1 cellular context compared by ENCODE assay signal in the genomic region with DNA sequence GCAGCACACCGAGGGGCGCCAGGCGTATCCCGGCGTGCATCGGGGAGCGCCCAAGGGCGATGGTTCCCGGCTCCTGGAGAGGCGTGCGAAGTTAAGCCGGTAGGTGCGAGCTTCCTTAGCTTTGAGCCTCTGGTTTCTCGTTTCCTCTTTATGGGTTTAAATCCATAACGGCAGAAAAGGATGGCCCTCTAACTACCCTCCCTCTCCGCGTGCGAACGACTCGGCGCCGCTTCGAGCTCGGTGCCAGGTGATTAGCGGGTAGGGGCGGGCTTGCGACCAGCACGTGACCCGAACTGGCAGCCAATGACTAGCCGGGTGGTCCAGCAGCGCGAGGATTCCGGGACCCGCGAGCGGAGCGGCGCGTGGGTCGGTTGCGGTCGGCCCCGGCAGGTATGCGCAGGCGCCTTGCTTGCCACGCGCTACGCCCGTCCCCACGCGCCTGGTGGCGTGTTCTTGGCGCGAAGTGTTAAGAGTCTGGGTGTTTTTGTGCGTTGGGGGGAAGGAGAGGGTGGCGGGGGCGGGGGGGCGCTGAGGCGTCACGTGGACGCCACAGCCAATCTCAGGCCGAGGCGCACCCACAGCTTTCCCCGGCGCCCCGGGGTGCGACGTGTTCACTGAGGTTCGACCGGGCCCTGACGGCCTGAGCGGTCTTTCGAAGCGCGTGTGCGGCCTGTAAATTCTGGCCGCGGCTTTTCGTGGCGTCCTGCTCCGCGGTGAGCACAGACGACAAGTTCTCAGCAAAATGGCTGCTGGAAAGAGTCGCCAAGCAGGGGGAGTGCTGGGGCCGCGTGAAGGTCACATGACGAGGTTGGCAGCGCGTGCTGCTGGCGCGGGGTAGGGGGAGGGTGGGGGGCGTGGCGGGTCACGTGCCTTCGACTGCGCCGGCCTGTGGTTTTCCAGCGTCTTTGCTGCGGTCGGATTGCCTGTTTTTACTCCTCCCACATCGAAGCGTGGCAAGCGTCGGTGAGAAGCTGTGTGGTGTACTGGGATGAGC.
TF ChIP-seq lines count a peak whose summit lies in the region.

No MANE protein-coding gene starts in this region.

TF ChIP-seq in HEK293, 187 proteins besides CTCF, POLR2A, EP300 and RAD21 (continued from another document):
- TF ChIP-seq, protein P1, sequence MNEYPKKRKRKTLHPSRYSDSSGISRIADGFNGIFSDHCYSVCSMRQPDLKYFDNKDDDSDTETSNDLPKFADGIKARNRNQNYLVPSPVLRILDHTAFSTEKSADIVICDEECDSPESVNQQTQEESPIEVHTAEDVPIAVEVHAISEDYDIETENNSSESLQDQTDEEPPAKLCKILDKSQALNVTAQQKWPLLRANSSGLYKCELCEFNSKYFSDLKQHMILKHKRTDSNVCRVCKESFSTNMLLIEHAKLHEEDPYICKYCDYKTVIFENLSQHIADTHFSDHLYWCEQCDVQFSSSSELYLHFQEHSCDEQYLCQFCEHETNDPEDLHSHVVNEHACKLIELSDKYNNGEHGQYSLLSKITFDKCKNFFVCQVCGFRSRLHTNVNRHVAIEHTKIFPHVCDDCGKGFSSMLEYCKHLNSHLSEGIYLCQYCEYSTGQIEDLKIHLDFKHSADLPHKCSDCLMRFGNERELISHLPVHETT (tag by site-specific recombination; IDR thresholded peaks at IDR 0.05) = peak; percentile 49; the same call in 1 of the 2 replicates
- TF ChIP-seq ZNF280C (tag by site-specific recombination; IDR thresholded peaks at IDR 0.05) (no peak), ZNF677 (tag by site-specific recombination; IDR thresholded peaks at IDR 0.05) (no peak), SP7 (tag by site-specific recombination; IDR thresholded peaks at IDR 0.05) (peak; percentile 47), ZNF350 (tag by site-specific recombination; IDR thresholded peaks at IDR 0.05) (no peak), ZNF518A (tag by site-specific recombination; conservative IDR thresholded peaks at IDR 0.05; ENCODE audit: low read depth) (no peak), KLF10 (tag by site-specific recombination; IDR thresholded peaks at IDR 0.05) (peak; percentile 99), ZNF513 (tag by site-specific recombination; IDR thresholded peaks at IDR 0.05) (no peak)
